In genomic region chr2:200373973-200374416, GRCh38 we compare ENCODE assay signal across 7 cellular contexts.
DNase-seq lines count a peak whose midpoint lies in the region; ATAC-seq and TF ChIP-seq lines count a peak whose summit lies in the region.

No MANE protein-coding gene starts in this region.

- CTCF ChIA-PET in HEK293 (lab: Yijun Ruan, JAX): no interaction called here

- ATAC-seq in GM18861 (IDR thresholded peaks at IDR 0.05; ENCODE audit: unreplicated experiment): peak; percentile 87
- ATAC-seq in foreskin keratinocyte: peak; percentile 86
- ATAC-seq in upper lobe of right lung: peak; percentile 72

- peaks cover 33% of the 10 kb centered on the region for H3K4me1 ChIP-seq in HEK293 (ENCODE audit: control insufficient read depth, insufficient read depth, low read length)
- peaks cover 9% of the 10 kb centered on the region for H3K4me1 ChIP-seq in foreskin keratinocyte
- H3K4me1 ChIP-seq in upper lobe of right lung: peaks cover 35% of the 10 kb centered on the region

- TF ChIP-seq CTCF in HEK293 (tag by site-specific recombination; IDR thresholded peaks at IDR 0.05): no peak
- TF ChIP-seq CTCF in foreskin keratinocyte (conservative IDR thresholded peaks at IDR 0.05): no peak
- no peak for TF ChIP-seq CTCF in upper lobe of right lung (IDR thresholded peaks at IDR 0.05)
- no peak for TF ChIP-seq CTCF in lower leg skin (IDR thresholded peaks at IDR 0.05)

- H3K4me3 ChIP-seq in HEK293 (ENCODE audit: low read depth, low read length) (no peak overlapping the region), upper lobe of right lung (peak overlapping the region; percentile 35), lower leg skin (ENCODE audit: low read depth, poor library complexity, severe bottlenecking) (no peak overlapping the region)

- POLR2A ChIA-PET in HEK293 (lab: Yijun Ruan, JAX): no interaction called here

- no peaks in the 10 kb centered on the region for H3K36me3 ChIP-seq in HEK293 (ENCODE audit: control insufficient read depth in 2 of 2, insufficient read depth in 1 of 2, low read length in 2 of 2)
- no peaks in the 10 kb centered on the region for H3K36me3 ChIP-seq in upper lobe of right lung

- intact Hi-C loops in upper lobe of right lung (cut with DNase I): no loop called here
- intact Hi-C loops in lower leg skin (cut with DNase I; ENCODE audit: low total_unique reads): no loop called here
- intact Hi-C loops in head of caudate nucleus (cut with DNase I): no loop called here

- WGBS in lower leg skin, 2 donors: 49 to 52% methylated on average over 5 of the region's 5 CpGs

- no peak overlapping the region for H3K27ac ChIP-seq in HEK293 (ENCODE audit: extremely low read depth, low read depth, low read length)
- peak overlapping the region; percentile 27 for H3K27ac ChIP-seq in foreskin keratinocyte
- H3K27ac ChIP-seq in upper lobe of right lung: peak overlapping the region; percentile 52

- H3K27me3 ChIP-seq in foreskin keratinocyte: no peaks in the 10 kb centered on the region
- H3K27me3 ChIP-seq in upper lobe of right lung: no peaks in the 10 kb centered on the region

- no peak for TF ChIP-seq POLR2A in lower leg skin (IDR thresholded peaks at IDR 0.05)

- DNase-seq in NCI-H774 (lab: John Stamatoyannopoulos, UW) (peak; percentile 42), foreskin keratinocyte (peak; percentile 39 to 51), upper lobe of right lung (no peak), lower leg skin (ENCODE audit: low spot score in 2 of 2) (no peak), head of caudate nucleus (no peak)

- H3K9me3 ChIP-seq in HEK293 (ENCODE audit: control insufficient read depth, insufficient read depth, low read depth, low read length): no peaks in the 10 kb centered on the region
- no peaks in the 10 kb centered on the region for H3K9me3 ChIP-seq in upper lobe of right lung

TF ChIP-seq in HEK293, 187 proteins besides CTCF, POLR2A, EP300 and RAD21 (continues in another document):
- peak; percentile 54; the same call in 1 of the 2 replicates for TF ChIP-seq ZBTB44 (tag by site-specific recombination; IDR thresholded peaks at IDR 0.05)
- no peak for TF ChIP-seq ZBTB8A (tag by site-specific recombination; IDR thresholded peaks at IDR 0.05)
- TF ChIP-seq ZNF626 (tag by site-specific recombination; IDR thresholded peaks at IDR 0.05): no peak
- no peak for TF ChIP-seq ZNF692 (tag by site-specific recombination; IDR thresholded peaks at IDR 0.05)
- no peak for TF ChIP-seq ZNF274 (IDR thresholded peaks at IDR 0.05; ENCODE audit: low read length)
- no peak for TF ChIP-seq ZNF274 (tag by site-specific recombination; IDR thresholded peaks at IDR 0.05; ENCODE audit: borderline replicate concordance)
- peak; percentile 74 for TF ChIP-seq ZNF629 (tag by site-specific recombination; IDR thresholded peaks at IDR 0.05)
- TF ChIP-seq ZNF24 (tag by site-specific recombination; IDR thresholded peaks at IDR 0.05): no peak
- peak; percentile 26; the same call in 1 of the 2 replicates for TF ChIP-seq PRDM6 (tag by site-specific recombination; IDR thresholded peaks at IDR 0.05)
- no peak for TF ChIP-seq ZBTB17 (tag by site-specific recombination; IDR thresholded peaks at IDR 0.05)
- TF ChIP-seq ZNF146 (tag by site-specific recombination; IDR thresholded peaks at IDR 0.05): no peak
- TF ChIP-seq MZF1 (tag by site-specific recombination; IDR thresholded peaks at IDR 0.05; ENCODE audit: borderline replicate concordance): no peak
- no peak for TF ChIP-seq ZNF776 (tag by site-specific recombination; IDR thresholded peaks at IDR 0.05; ENCODE audit: borderline replicate concordance)
- TF ChIP-seq ZNF830 (tag by site-specific recombination; IDR thresholded peaks at IDR 0.05; ENCODE audit: low read depth): no peak
- no peak for TF ChIP-seq ZNF174 (tag by site-specific recombination; IDR thresholded peaks at IDR 0.05)
- no peak for TF ChIP-seq ZNF138 (tag by site-specific recombination; IDR thresholded peaks at IDR 0.05; ENCODE audit: borderline replicate concordance)
- no peak for TF ChIP-seq ZNF362 (tag by site-specific recombination; IDR thresholded peaks at IDR 0.05)
- TF ChIP-seq TCF7L2 (IDR thresholded peaks at IDR 0.05; ENCODE audit: borderline replicate concordance, low read depth, low read length): no peak
- no peak for TF ChIP-seq TSHZ1 (tag by site-specific recombination; IDR thresholded peaks at IDR 0.05; ENCODE audit: borderline replicate concordance)
- no peak for TF ChIP-seq ZNF211 (tag by site-specific recombination; IDR thresholded peaks at IDR 0.05; ENCODE audit: low read depth)
- no peak for TF ChIP-seq REPIN1 (tag by site-specific recombination; IDR thresholded peaks at IDR 0.05; ENCODE audit: low read depth)
- no peak for TF ChIP-seq ZNF324 (tag by site-specific recombination; IDR thresholded peaks at IDR 0.05)
- no peak for TF ChIP-seq ZSCAN16 (tag by site-specific recombination; IDR thresholded peaks at IDR 0.05)
- TF ChIP-seq ZNF843 (tag by site-specific recombination; IDR thresholded peaks at IDR 0.05): 0 out of 2 replicates have a peak, but pooled peaks have one; percentile 15
- no peak for TF ChIP-seq ZNF473 (tag by site-specific recombination; IDR thresholded peaks at IDR 0.05)

Comparison
In these comparisons a context has a peak if more than half of its experiments do, and no peak if none do; other contexts are left out.
1. DNase-seq: peak in NCI-H774 (single experiment) and foreskin keratinocyte (2 of 2); none in upper lobe of right lung (single experiment), lower leg skin (0 of 2) and head of caudate nucleus (0 of 42).
2. Peak in every context shown above with its lines, with median percentiles within 50 percentile points of each other: ATAC-seq.